Comparison of ENCODE assay signal across 12 cellular contexts in the genomic region with DNA sequence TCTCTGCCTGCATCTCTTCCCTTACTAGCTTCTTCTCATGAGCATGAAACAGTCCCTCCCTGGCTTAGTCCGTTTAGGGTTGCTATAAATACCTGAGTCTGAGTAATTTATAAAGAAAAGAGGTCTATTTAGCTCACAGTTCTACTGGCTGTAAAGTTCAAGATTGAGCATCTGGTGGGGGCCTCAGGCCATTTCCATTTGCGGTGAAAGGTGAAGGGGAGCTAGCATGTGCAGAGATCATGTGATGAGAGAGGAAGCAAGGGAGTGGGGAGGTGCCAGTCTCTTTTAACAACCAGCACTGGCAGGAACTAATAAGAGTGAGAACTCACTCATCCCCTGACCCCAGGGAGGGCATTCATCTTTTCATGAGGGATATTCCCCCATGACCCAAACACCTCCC.
A peak's percentile ranks its signal among the peaks of the same experiment; 100 is the strongest.
DNase-seq lines count a peak whose midpoint lies in the region; ATAC-seq and TF ChIP-seq lines count a peak whose summit lies in the region.
"Had no signal": no experiment of that assay in that cellular context is flagged by ENCODE, and none has a peak within 500 bp of the region (broad histone marks: within the 10 kb centered on the region; RNA-seq: fewer than 3 reads in every experiment).

No MANE protein-coding gene starts in this region.

- DNase-seq in NCI-H69 (lab: John Stamatoyannopoulos, UW) (peak; percentile 61), NOMO-1 treated with DMSO at 0.1 percent for 48 hours (lab: John Stamatoyannopoulos, UW; ENCODE audit: unreplicated experiment) (no peak), T-helper 2 cell (no peak), GM10248 (ENCODE audit: extremely low spot score) (no peak), GM10266 (ENCODE audit: extremely low spot score) (no peak)
- DNase-seq: CD4-positive, alpha-beta memory T cell; effector CD4-positive, alpha-beta T cell; GM23248; hippocampal formation had no signal

- TF ChIP-seq POLR2A in GM18505 (IDR thresholded peaks at IDR 0.05; ENCODE audit: borderline replicate concordance, extremely low read depth, insufficient read depth, insufficient read length), result no peak

- CTCF ChIA-PET in GM10248 (lab: Yijun Ruan, JAX), result interaction anchor here (1.1 to 3.1 kb wide), 7 partner anchors 10 to 60 kb away, joined by 3 to 10 read pairs (median 6); no protein-coding TSS in a partner anchor

- ATAC-seq in GM18505 (IDR thresholded peaks at IDR 0.05; ENCODE audit: unreplicated experiment) (peak; percentile 75), GM19467 (IDR thresholded peaks at IDR 0.05; ENCODE audit: unreplicated experiment) (peak; percentile 45), HG02885 (IDR thresholded peaks at IDR 0.05; ENCODE audit: poor library complexity, unreplicated experiment) (peak; percentile 77)

- TF ChIP-seq CTCF in GM10248 (IDR thresholded peaks at IDR 0.05; ENCODE audit: control extremely low read depth, extremely low read depth, low read depth, missing control alignments) (no peak), GM10266 (IDR thresholded peaks at IDR 0.05; ENCODE audit: control insufficient read depth, insufficient read depth, low read depth, missing control alignments) (no peak)

- POLR2A ChIA-PET in GM10248 (lab: Yijun Ruan, JAX), result no interaction called here
